Comparison of ENCODE assay signal across 21 cellular contexts in genomic region chr1:71039666-71040262, GRCh38. TPM values are rescaled to one million over a fixed set of nuclear protein-coding genes. Genes with fewer than 3 reads are reported as not detected.
DNase-seq lines count a peak whose midpoint lies in the region; ATAC-seq and TF ChIP-seq lines count a peak whose summit lies in the region.
"Had no signal": no experiment of that assay in that cellular context is flagged by ENCODE, and none has a peak within 500 bp of the region (broad histone marks: within the 10 kb centered on the region; RNA-seq: fewer than 3 reads in every experiment).

No MANE protein-coding gene starts in this region.

- no peaks in the 10 kb centered on the region for H3K36me3 Mint-ChIP-seq in CD8-positive, alpha-beta T cell
- H3K36me3 Mint-ChIP-seq: IgD-negative memory B cell had no signal

- H3K27ac Mint-ChIP-seq in CD8-positive, alpha-beta T cell, result no peak overlapping the region
- H3K27ac Mint-ChIP-seq: IgD-negative memory B cell had no signal

- no peaks in the 10 kb centered on the region for H3K9me3 Mint-ChIP-seq in CD8-positive, alpha-beta T cell
- H3K9me3 Mint-ChIP-seq: IgD-negative memory B cell had no signal

- POLR2A ChIA-PET in CD8-positive, alpha-beta T cell (lab: Charles Lee), result interaction anchor here (0.7 kb wide), 1 partner anchor 198 kb away, joined by 4 read pairs; no protein-coding TSS in a partner anchor

- peak overlapping the region; percentile 61 for H3K27ac ChIP-seq in subcutaneous abdominal adipose tissue (ENCODE audit: low read depth, low read length)
- no peak overlapping the region for H3K27ac ChIP-seq in CD8-positive, alpha-beta T cell (ENCODE audit: low read depth, low read length)
- H3K27ac ChIP-seq: C4-2B, SJSA1 had no signal

- H3K9me3 ChIP-seq in subcutaneous abdominal adipose tissue (ENCODE audit: control insufficient read depth in 5 of 5, low read length in 5 of 5), result no peaks in the 10 kb centered on the region
- H3K9me3 ChIP-seq in CD8-positive, alpha-beta T cell (ENCODE audit: low read length), result no peaks in the 10 kb centered on the region
- H3K9me3 ChIP-seq: SJSA1 had no signal

- TF ChIP-seq CTCF in AG10803 (conservative IDR thresholded peaks at IDR 0.05; ENCODE audit: low read length), result no peak
- no peak for TF ChIP-seq CTCF in CD8-positive, alpha-beta T cell (IDR thresholded peaks at IDR 0.05)

- no peak overlapping the region for H3K9ac ChIP-seq in subcutaneous abdominal adipose tissue (ENCODE audit: low read length in 5 of 5)

- H3K27me3 ChIP-seq in subcutaneous abdominal adipose tissue (ENCODE audit: control insufficient read depth in 5 of 5, insufficient read depth in 4 of 5, low read length in 5 of 5), result no peaks in the 10 kb centered on the region
- H3K27me3 ChIP-seq in CD8-positive, alpha-beta T cell (ENCODE audit: insufficient read depth, low read length), result peaks cover 4% of the 10 kb centered on the region
- H3K27me3 ChIP-seq: SJSA1 had no signal

- DNase-seq in AG10803 (ENCODE audit: low read depth) (peak; percentile 58), GM03348 (ENCODE audit: low spot score) (peak; percentile 31), NCI-H226 (peak; percentile 7), OCI-M2 (lab: John Stamatoyannopoulos, UW; ENCODE audit: unreplicated experiment) (no peak), NCI-H187 (lab: John Stamatoyannopoulos, UW) (no peak)
- DNase-seq in CD8-positive, alpha-beta T cell, result no peak
- DNase-seq: AML-193, GDM1, Karpas-422, NCI-H1417 treated with DMSO at 0.1 percent for 48 hours, NCI-H1930, NCI-H345, NCI-H524, NCI-H774, OCI-M1 had no signal

- H3K27me3 Mint-ChIP-seq in CD8-positive, alpha-beta T cell (ENCODE audit: low read depth), result peaks cover 28% of the 10 kb centered on the region

- ATAC-seq in CD8-positive, alpha-beta T cell, result no peak
- ATAC-seq: Right ventricle myocardium inferior had no signal

- H3K4me3 Mint-ChIP-seq in CD8-positive, alpha-beta T cell, result no peak overlapping the region
- H3K4me3 Mint-ChIP-seq: IgD-negative memory B cell had no signal

- H3K4me1 Mint-ChIP-seq in CD8-positive, alpha-beta T cell (ENCODE audit: low read depth), result no peaks in the 10 kb centered on the region
- H3K4me1 Mint-ChIP-seq: IgD-negative memory B cell had no signal

- peaks cover 0 to 40% (median 12%) of the 10 kb centered on the region in 5 donors for H3K4me1 ChIP-seq in subcutaneous abdominal adipose tissue (ENCODE audit: control insufficient read depth in 5 of 5, insufficient read depth in 5 of 5, low read length in 5 of 5)
- no peaks in the 10 kb centered on the region for H3K4me1 ChIP-seq in CD8-positive, alpha-beta T cell (ENCODE audit: insufficient read depth, low read length)

- CTCF ChIA-PET in CD8-positive, alpha-beta T cell (lab: Charles Lee), result interaction anchor here (1.5 kb wide), 1 partner anchor 10 kb away, joined by 4 read pairs; no protein-coding TSS in a partner anchor

- H3K36me3 ChIP-seq in subcutaneous abdominal adipose tissue (ENCODE audit: control insufficient read depth in 5 of 5, insufficient read depth in 5 of 5, low read length in 5 of 5), result peaks cover 0 to 8% (median 4%) of the 10 kb centered on the region in 5 donors
- no peaks in the 10 kb centered on the region for H3K36me3 ChIP-seq in CD8-positive, alpha-beta T cell (ENCODE audit: insufficient read depth, low read length)
- H3K36me3 ChIP-seq: SJSA1 had no signal

- intact Hi-C loops in CD8-positive, alpha-beta T cell (cut with DNase I, micrococcal nuclease), result no loop called here

- H3K4me3 ChIP-seq in AG10803 (ENCODE audit: low read length) (no peak overlapping the region), subcutaneous abdominal adipose tissue (ENCODE audit: low read depth in 1 of 5, low read length in 5 of 5) (no peak overlapping the region)
- H3K4me3 ChIP-seq in CD8-positive, alpha-beta T cell (ENCODE audit: low read depth, low read length), result no peak overlapping the region
- H3K4me3 ChIP-seq: SJSA1 had no signal

RNA-seq across cellular contexts. Expression of gene PTGER3, which starts 7.9 kb away (rescaled TPM):
- total RNA-seq in CD8-positive, alpha-beta T cell, result under 1 TPM in 1 of 2 experiments, not detected in 1; 0.08 TPM
- total RNA-seq: MCF 10A had no signal

RNA-seq across cellular contexts. Expression of gene ZRANB2, which starts 41.1 kb away (rescaled TPM):
- total RNA-seq in CD8-positive, alpha-beta T cell, result 100 to 1,000 TPM; 100 to 102 TPM

Comparison
In these comparisons a context has a peak if more than half of its experiments do, and no peak if none do; other contexts are left out.
1. DNase-seq: peak in AG10803 (single experiment), GM03348 (single experiment) and NCI-H226 (single experiment); none in CD8-positive, alpha-beta T cell (0 of 7), OCI-M2 (single experiment) and NCI-H187 (0 of 2).